11 cellular contexts compared by ENCODE assay signal in genomic region chr3:60017631-60018030, GRCh38.
DNase-seq lines count a peak whose midpoint lies in the region; ATAC-seq, FAIRE-seq and TF ChIP-seq lines count a peak whose summit lies in the region.
"Had no signal": no experiment of that assay in that cellular context is flagged by ENCODE, and none has a peak within 500 bp of the region (broad histone marks: within the 10 kb centered on the region; RNA-seq: fewer than 3 reads in every experiment).

No MANE protein-coding gene starts in this region.

- peak; percentile 77 for ATAC-seq in HG03469 (IDR thresholded peaks at IDR 0.05; ENCODE audit: unreplicated experiment)
- ATAC-seq in GM21529 (IDR thresholded peaks at IDR 0.05; ENCODE audit: unreplicated experiment): no peak
- ATAC-seq in left ventricle myocardium superior: no peak

- H3K27me3 ChIP-seq in keratinocyte (ENCODE audit: control insufficient read depth, extremely low read depth, insufficient read depth, low read length): no peaks in the 10 kb centered on the region
- H3K27me3 ChIP-seq in left ventricle myocardium inferior (ENCODE audit: low read depth): no peaks in the 10 kb centered on the region
- H3K27me3 ChIP-seq: BLaER1, ovary, SJSA1 had no signal

- H3K9me3 Mint-ChIP-seq in Calu3 (ENCODE audit: low read depth, unreplicated experiment): peaks cover 6% of the 10 kb centered on the region

- no peaks in the 10 kb centered on the region for H4K20me1 ChIP-seq in keratinocyte (ENCODE audit: control insufficient read depth, extremely low read depth, insufficient read depth, low read length)
- H4K20me1 ChIP-seq: BLaER1 had no signal

- H3K9me3 ChIP-seq in keratinocyte (ENCODE audit: control insufficient read depth, low read depth, low read length) (no peaks in the 10 kb centered on the region), left ventricle myocardium inferior (replicated peaks) (no peaks in the 10 kb centered on the region)
- H3K9me3 ChIP-seq: ovary, SJSA1 had no signal

- H3K36me3 ChIP-seq in keratinocyte (ENCODE audit: control insufficient read depth in 2 of 2, extremely low read depth in 1 of 2, insufficient read depth in 2 of 2, low read length in 2 of 2): no peaks in the 10 kb centered on the region
- H3K36me3 ChIP-seq in left ventricle myocardium inferior: no peaks in the 10 kb centered on the region
- H3K36me3 ChIP-seq: BLaER1, ovary, SJSA1 had no signal

- no peak overlapping the region for H3K27ac ChIP-seq in keratinocyte (ENCODE audit: control insufficient read depth, insufficient read depth, low read length)
- no peak overlapping the region for H3K27ac ChIP-seq in left ventricle myocardium inferior (replicated peaks)
- H3K27ac ChIP-seq: BLaER1, ovary, SJSA1 had no signal

- CTCF ChIA-PET in Calu3 (lab: Charles Lee): no interaction called here

- H3K4me1 ChIP-seq in keratinocyte (ENCODE audit: control insufficient read depth, extremely low read depth, insufficient read depth, low read length): peaks cover 10% of the 10 kb centered on the region
- H3K4me1 ChIP-seq in left ventricle myocardium inferior: peaks cover 5% of the 10 kb centered on the region
- H3K4me1 ChIP-seq: SJSA1 had no signal

- no peak overlapping the region for H3K27ac Mint-ChIP-seq in Calu3 (ENCODE audit: unreplicated experiment)

- no peak overlapping the region for H3K4me3 Mint-ChIP-seq in Calu3 (ENCODE audit: low read depth, unreplicated experiment)

- intact Hi-C loops in Calu3 (cut with micrococcal nuclease; ENCODE audit: unreplicated experiment) (no loop called here), left ventricle myocardium inferior (cut with micrococcal nuclease) (no loop called here), left ventricle myocardium superior (cut with micrococcal nuclease) (no loop called here)

- H3K4me3 ChIP-seq in keratinocyte (ENCODE audit: control insufficient read depth in 2 of 3, extremely low read depth in 1 of 3, insufficient read depth in 2 of 3, low read depth in 1 of 3, low read length in 3 of 3) (no peak overlapping the region), left ventricle myocardium inferior (no peak overlapping the region)
- H3K4me3 ChIP-seq: BLaER1, ovary, SJSA1 had no signal

- no peaks in the 10 kb centered on the region for H3K36me3 Mint-ChIP-seq in Calu3 (ENCODE audit: insufficient read depth, unreplicated experiment)

- peak; percentile 92 for FAIRE-seq in keratinocyte (lab: Jason Lieb, UNC)

- TF ChIP-seq CTCF in Calu3 (IDR thresholded peaks at IDR 0.05; ENCODE audit: unreplicated experiment): no peak
- TF ChIP-seq CTCF in keratinocyte (optimal IDR thresholded peaks at IDR 0.05 in 1 of 3, IDR thresholded peaks at IDR 0.05 in 1 of 3, conservative IDR thresholded peaks at IDR 0.05 in 1 of 3; ENCODE audit: extremely low read depth in 1 of 3, insufficient read depth in 2 of 3, low read length in 3 of 3): no peak
- TF ChIP-seq CTCF in left ventricle myocardium inferior (IDR thresholded peaks at IDR 0.05; ENCODE audit: borderline replicate concordance): no peak

- H3K9ac ChIP-seq in keratinocyte (ENCODE audit: control insufficient read depth, extremely low read depth, insufficient read depth, low read length): no peak overlapping the region
- H3K9ac ChIP-seq: BLaER1 had no signal

- DNase-seq in Calu3 (peak; percentile 3), keratinocyte (ENCODE audit: low read depth, low spot score) (peak; percentile 63), iPS-NIHi7 (ENCODE audit: extremely low spot score) (no peak), left ventricle myocardium inferior (no peak), left ventricle myocardium superior (no peak)
- peak in 2 of 3 experiments; percentile 9 to 11 for DNase-seq in activated CD8-positive, alpha-beta memory T cell treated with anti-CD3 and anti-CD28 coated beads for 48 hours (ENCODE audit: low read depth in 2 of 3, low spot score in 2 of 3)
- DNase-seq: ovary had no signal

- no peaks in the 10 kb centered on the region for H3K79me2 ChIP-seq in keratinocyte (ENCODE audit: control insufficient read depth, insufficient read depth, low read length)

- no peaks in the 10 kb centered on the region for H3K9me1 ChIP-seq in keratinocyte (ENCODE audit: control insufficient read depth, extremely low read depth, insufficient read depth, low read length)

- H3K27me3 Mint-ChIP-seq in Calu3 (ENCODE audit: unreplicated experiment): no peaks in the 10 kb centered on the region

- H2AFZ ChIP-seq in keratinocyte (ENCODE audit: control insufficient read depth, low read length): no peak overlapping the region

- dilution Hi-C loops in keratinocyte (cut with MboI; ENCODE audit: extremely low pct_ligation_motif_present, low sequenced_read_pairs): no loop called here

- BruUV-seq in Calu3 (replicated peaks; lab: Mats Ljungman, UMichigan): no TSS peak

- H3K4me1 Mint-ChIP-seq in Calu3 (ENCODE audit: low read depth, unreplicated experiment): peaks cover 9% of the 10 kb centered on the region

- H3K4me2 ChIP-seq in keratinocyte (ENCODE audit: control insufficient read depth, extremely low read depth, insufficient read depth, low read depth, low read length): no peak overlapping the region
- H3K4me2 ChIP-seq: BLaER1 had no signal

Comparison
In these comparisons a context has a peak if more than half of its experiments do, and no peak if none do; other contexts are left out.
1. DNase-seq: peak in Calu3 (single experiment), activated CD8-positive, alpha-beta memory T cell treated with anti-CD3 and anti-CD28 coated beads for 48 hours (2 of 3) and keratinocyte (single experiment); none in iPS-NIHi7 (single experiment), left ventricle myocardium inferior (single experiment) and left ventricle myocardium superior (single experiment).